In the genomic region with DNA sequence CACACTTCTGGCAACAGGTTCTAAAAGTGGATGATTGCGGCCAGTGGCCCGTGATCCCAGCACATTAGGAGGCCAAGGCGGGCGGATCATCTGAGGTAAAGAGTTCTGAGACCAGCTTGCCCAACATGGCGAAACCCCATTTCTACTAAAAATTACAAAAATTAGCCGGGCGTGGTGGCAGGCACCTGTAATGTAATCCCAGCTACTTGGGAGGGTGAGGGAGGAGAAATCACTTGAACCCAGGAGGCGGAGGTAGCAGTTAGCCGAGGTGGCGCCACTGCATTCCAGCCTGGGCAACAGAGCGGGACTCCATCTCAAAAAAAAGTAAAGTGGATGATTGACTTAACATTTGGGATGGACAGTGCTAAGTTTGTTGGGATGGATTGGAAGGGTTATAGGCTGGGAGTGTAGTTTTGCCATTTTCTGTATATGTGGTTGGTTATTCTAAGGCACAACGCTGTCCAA, we compare ENCODE assay signal across 12 cellular contexts. TPM values are rescaled to one million over a fixed set of nuclear protein-coding genes. Genes with fewer than 3 reads are reported as not detected.
DNase-seq lines count a peak whose midpoint lies in the region; ATAC-seq and TF ChIP-seq lines count a peak whose summit lies in the region.
"Had no signal": no experiment of that assay in that cellular context is flagged by ENCODE, and none has a peak within 500 bp of the region (broad histone marks: within the 10 kb centered on the region; RNA-seq: fewer than 3 reads in every experiment).

No MANE protein-coding gene starts in this region.

- H3K9me3 ChIP-seq in right cardiac atrium (ENCODE audit: control insufficient read depth, low read length) (no peaks in the 10 kb centered on the region), ovary (no peaks in the 10 kb centered on the region)

- 72% methylated on average over 12 of the region's 12 CpGs for WGBS in right cardiac atrium
- 64 to 74% (median 65%) methylated on average over 12 of the region's 12 CpGs for WGBS in ovary, 3 donors

- H3K27me3 ChIP-seq in right cardiac atrium (ENCODE audit: control insufficient read depth, insufficient read depth) (no peaks in the 10 kb centered on the region), ovary (no peaks in the 10 kb centered on the region)

- TF ChIP-seq CTCF in ovary (IDR thresholded peaks at IDR 0.05), result no peak

- H3K9me3 Mint-ChIP-seq in activated naive CD8-positive, alpha-beta T cell (ENCODE audit: low read depth), result no peaks in the 10 kb centered on the region
- H3K9me3 Mint-ChIP-seq in memory B cell, result no peaks in the 10 kb centered on the region

- no peaks in the 10 kb centered on the region for H3K36me3 ChIP-seq in ovary

- TF ChIP-seq POLR2A in ovary (IDR thresholded peaks at IDR 0.05), result no peak

- no peaks in the 10 kb centered on the region for H3K27me3 Mint-ChIP-seq in activated naive CD8-positive, alpha-beta T cell
- H3K27me3 Mint-ChIP-seq in memory B cell, result no peaks in the 10 kb centered on the region

- DNase-seq in right cardiac atrium (peak in 1 of 3 donors; percentile 29), left ventricle myocardium superior (no peak), memory B cell (ENCODE audit: low spot score in 2 of 2) (no peak), ovary (no peak), C1 segment of cervical spinal cord (lab: John Stamatoyannopoulos, UW) (no peak), SW 1271 (lab: John Stamatoyannopoulos, UW) (no peak), GF-D8 (lab: John Stamatoyannopoulos, UW) (no peak)
- DNase-seq: head of caudate nucleus, NCI-H1092, occipital lobe had no signal

- intact Hi-C loops in right cardiac atrium (cut with DNase I), result no loop called here
- intact Hi-C loops in left ventricle myocardium superior (cut with micrococcal nuclease), result no loop called here
- intact Hi-C loops in ovary (cut with DNase I), result loop anchor here in 1 of 4 donors (5.0 kb wide), 1 partner anchor 45 kb away; a partner anchor contains a TSS

- H3K4me1 Mint-ChIP-seq in activated naive CD8-positive, alpha-beta T cell (ENCODE audit: low read depth), result peaks cover 61% of the 10 kb centered on the region
- peaks cover 51% of the 10 kb centered on the region for H3K4me1 Mint-ChIP-seq in memory B cell

- ATAC-seq in right cardiac atrium (no peak), left ventricle myocardium superior (no peak), memory B cell (ENCODE audit: low read depth) (no peak)

- H3K36me3 Mint-ChIP-seq in activated naive CD8-positive, alpha-beta T cell, result peaks cover 10% of the 10 kb centered on the region
- H3K36me3 Mint-ChIP-seq in memory B cell, result peaks cover 4% of the 10 kb centered on the region

- H3K27ac ChIP-seq in right cardiac atrium (ENCODE audit: low read length) (peak overlapping the region; percentile 17), ovary (no peak overlapping the region)
- H3K27ac ChIP-seq: C4-2B had no signal

- TF ChIP-seq EP300 in ovary (IDR thresholded peaks at IDR 0.05), result no peak

- H3K27ac Mint-ChIP-seq in activated naive CD8-positive, alpha-beta T cell, result peak overlapping the region; percentile 72
- H3K27ac Mint-ChIP-seq in memory B cell, result no peak overlapping the region

- peaks cover 16% of the 10 kb centered on the region for H3K4me1 ChIP-seq in right cardiac atrium (ENCODE audit: control insufficient read depth, insufficient read depth, low read length)
- peaks cover 23% of the 10 kb centered on the region for H3K4me1 ChIP-seq in ovary (ENCODE audit: insufficient read depth)

- peak overlapping the region; percentile 99 for H3K4me3 Mint-ChIP-seq in activated naive CD8-positive, alpha-beta T cell
- peak overlapping the region; percentile 56 for H3K4me3 Mint-ChIP-seq in memory B cell

- H3K4me3 ChIP-seq in right cardiac atrium (ENCODE audit: low read length) (no peak overlapping the region), ovary (no peak overlapping the region)

RNA-seq across cellular contexts. Expression of a gene that starts 3.4 kb away (rescaled TPM):
- total RNA-seq in right cardiac atrium (100 to 1,000 TPM; 144 to 162 (median 147) TPM), left ventricle myocardium superior (121 TPM), ovary (100 to 1,000 TPM; 184 to 297 (median 227) TPM)
- polyA plus RNA-seq in right cardiac atrium (151 TPM), ovary (100 to 1,000 TPM; 174 to 222 TPM)

RNA-seq across cellular contexts. Expression of a gene that starts 44.8 kb away (rescaled TPM):
- total RNA-seq in right cardiac atrium, result 100 to 1,000 TPM; 125 to 158 (median 142) TPM
- 183 TPM for polyA plus RNA-seq in right cardiac atrium
- 136 TPM for total RNA-seq in left ventricle myocardium superior
- total RNA-seq in ovary, result 100 to 1,000 TPM in 4 of 7 donors, 10 to 100 TPM in 3; 68.4 to 113 (median 100) TPM
- 100 to 1,000 TPM; 111 to 142 TPM for polyA plus RNA-seq in ovary
